2 cellular contexts compared by ENCODE assay signal in the genomic region with DNA sequence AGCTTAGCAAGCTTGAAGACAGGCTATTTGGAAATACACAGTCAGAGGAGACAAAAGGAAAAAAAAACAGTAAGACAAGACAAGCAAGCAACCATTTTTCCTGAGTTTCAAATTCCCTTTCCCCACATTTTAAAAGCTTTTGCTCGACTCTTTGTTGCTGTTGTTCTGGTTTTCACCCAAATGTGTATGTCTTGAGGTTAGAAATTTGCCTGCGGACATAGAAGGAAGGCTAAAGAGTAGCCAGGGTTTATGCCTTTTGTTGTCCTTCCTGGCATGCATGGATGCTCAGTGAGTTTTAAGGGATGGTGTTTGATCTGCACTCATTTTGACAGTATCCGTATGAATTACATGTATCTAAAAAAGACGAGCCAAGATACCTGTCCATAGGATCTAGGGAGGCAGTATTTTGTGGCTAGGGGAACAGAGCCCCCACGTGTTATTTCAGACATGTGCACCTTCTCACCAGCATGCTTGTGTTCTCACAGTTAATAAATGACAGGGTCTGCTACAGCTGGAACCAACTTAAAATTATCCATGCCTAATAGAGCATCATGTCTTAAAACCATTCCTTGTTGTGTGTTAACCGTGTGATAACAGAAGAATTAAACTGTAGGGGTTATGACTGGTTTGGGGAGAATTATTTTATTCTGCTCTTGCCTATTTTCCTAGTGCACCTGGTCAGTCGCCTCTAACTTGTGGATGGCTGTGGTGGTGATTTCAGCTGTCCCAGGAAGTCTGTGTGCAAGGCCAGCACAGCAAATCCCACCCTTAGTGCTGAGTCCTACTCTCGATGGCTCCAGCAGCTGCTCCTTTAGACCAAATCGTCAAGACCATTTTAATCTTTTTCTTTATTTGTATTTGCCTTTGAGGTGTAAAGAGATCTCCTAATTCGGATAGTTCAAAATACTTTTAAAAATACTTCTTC.
TF ChIP-seq lines count a peak whose summit lies in the region.

No MANE protein-coding gene starts in this region.

TF ChIP-seq in HepG2, 621 proteins besides CTCF, POLR2A, EP300 and RAD21:
- TF ChIP-seq SYNCRIP (IDR thresholded peaks at IDR 0.05; ENCODE audit: insufficient read depth, low read depth, low read length) (no peak), STAG1 (CRISPR knock-in tag; IDR thresholded peaks at IDR 0.05) (peak; percentile 24), ZNF713 (CRISPR knock-in tag; IDR thresholded peaks at IDR 0.05) (no peak), SMARCC2 (IDR thresholded peaks at IDR 0.05) (no peak), ZNF775 (CRISPR knock-in tag; IDR thresholded peaks at IDR 0.05; ENCODE audit: borderline replicate concordance) (no peak), ZFY (CRISPR knock-in tag; IDR thresholded peaks at IDR 0.05) (no peak), ZC3H4 (CRISPR knock-in tag; IDR thresholded peaks at IDR 0.05; ENCODE audit: borderline replicate concordance) (no peak), ZNF510 (CRISPR knock-in tag; IDR thresholded peaks at IDR 0.05; ENCODE audit: low read depth) (no peak), ZNF232 (CRISPR knock-in tag; IDR thresholded peaks at IDR 0.05; ENCODE audit: borderline replicate concordance) (no peak), NFATC3 (CRISPR knock-in tag; IDR thresholded peaks at IDR 0.05) (no peak)
- TF ChIP-seq, protein P1, sequence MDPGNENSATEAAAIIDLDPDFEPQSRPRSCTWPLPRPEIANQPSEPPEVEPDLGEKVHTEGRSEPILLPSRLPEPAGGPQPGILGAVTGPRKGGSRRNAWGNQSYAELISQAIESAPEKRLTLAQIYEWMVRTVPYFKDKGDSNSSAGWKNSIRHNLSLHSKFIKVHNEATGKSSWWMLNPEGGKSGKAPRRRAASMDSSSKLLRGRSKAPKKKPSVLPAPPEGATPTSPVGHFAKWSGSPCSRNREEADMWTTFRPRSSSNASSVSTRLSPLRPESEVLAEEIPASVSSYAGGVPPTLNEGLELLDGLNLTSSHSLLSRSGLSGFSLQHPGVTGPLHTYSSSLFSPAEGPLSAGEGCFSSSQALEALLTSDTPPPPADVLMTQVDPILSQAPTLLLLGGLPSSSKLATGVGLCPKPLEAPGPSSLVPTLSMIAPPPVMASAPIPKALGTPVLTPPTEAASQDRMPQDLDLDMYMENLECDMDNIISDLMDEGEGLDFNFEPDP (CRISPR knock-in tag; conservative IDR thresholded peaks at IDR 0.05) = no peak
- TF ChIP-seq, protein P2, sequence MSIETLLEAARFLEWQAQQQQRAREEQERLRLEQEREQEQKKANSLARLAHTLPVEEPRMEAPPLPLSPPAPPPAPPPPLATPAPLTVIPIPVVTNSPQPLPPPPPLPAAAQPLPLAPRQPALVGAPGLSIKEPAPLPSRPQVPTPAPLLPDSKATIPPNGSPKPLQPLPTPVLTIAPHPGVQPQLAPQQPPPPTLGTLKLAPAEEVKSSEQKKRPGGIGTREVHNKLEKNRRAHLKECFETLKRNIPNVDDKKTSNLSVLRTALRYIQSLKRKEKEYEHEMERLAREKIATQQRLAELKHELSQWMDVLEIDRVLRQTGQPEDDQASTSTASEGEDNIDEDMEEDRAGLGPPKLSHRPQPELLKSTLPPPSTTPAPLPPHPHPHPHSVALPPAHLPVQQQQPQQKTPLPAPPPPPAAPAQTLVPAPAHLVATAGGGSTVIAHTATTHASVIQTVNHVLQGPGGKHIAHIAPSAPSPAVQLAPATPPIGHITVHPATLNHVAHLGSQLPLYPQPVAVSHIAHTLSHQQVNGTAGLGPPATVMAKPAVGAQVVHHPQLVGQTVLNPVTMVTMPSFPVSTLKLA (IDR thresholded peaks at IDR 0.05) = peak; percentile 43; the same call in 1 of the 2 replicates

TF ChIP-seq in H1, 55 proteins besides CTCF, POLR2A, EP300 and RAD21:
- TF ChIP-seq CTBP2 (IDR thresholded peaks at IDR 0.05; ENCODE audit: borderline replicate concordance, insufficient read depth, insufficient read length, low read length) = no peak
- TF ChIP-seq GTF2F1 (IDR thresholded peaks at IDR 0.05; ENCODE audit: borderline replicate concordance, low read depth, low read length) = no peak
- TF ChIP-seq CHD1 (IDR thresholded peaks at IDR 0.05; ENCODE audit: low read depth, low read length) = no peak
- no peak for TF ChIP-seq KDM4A (IDR thresholded peaks at IDR 0.05; ENCODE audit: low read depth, low read length, severe bottlenecking)
- TF ChIP-seq EGR1 (IDR thresholded peaks at IDR 0.05; ENCODE audit: borderline replicate concordance, low read depth, low read length) = no peak
- TF ChIP-seq TEAD4 (IDR thresholded peaks at IDR 0.05; ENCODE audit: low read depth, low read length) = no peak
- TF ChIP-seq CHD2 (IDR thresholded peaks at IDR 0.05; ENCODE audit: low read length) = no peak
- no peak for TF ChIP-seq ATF2 (IDR thresholded peaks at IDR 0.05; ENCODE audit: low read length)
- no peak for TF ChIP-seq RFX5 (IDR thresholded peaks at IDR 0.05; ENCODE audit: borderline replicate concordance, low read depth, low read length)
- TF ChIP-seq SIRT6 (IDR thresholded peaks at IDR 0.05; ENCODE audit: low read length) = no peak
- TF ChIP-seq CBX5 (IDR thresholded peaks at IDR 0.05; ENCODE audit: low read depth, low read length) = no peak
- no peak for TF ChIP-seq SP1 (IDR thresholded peaks at IDR 0.05; ENCODE audit: low read depth, low read length)
- TF ChIP-seq TAF7 (optimal IDR thresholded peaks at IDR 0.05; ENCODE audit: borderline replicate concordance, low read depth, low read length) = no peak
- no peak for TF ChIP-seq HDAC6 (IDR thresholded peaks at IDR 0.05; ENCODE audit: low read depth, low read length)
